ENCODE assay signal across 21 cellular contexts in genomic region chr6:26152226-26153101, GRCh38.
DNase-seq lines count a peak whose midpoint lies in the region; ATAC-seq and TF ChIP-seq lines count a peak whose summit lies in the region.
"Had no signal": no experiment of that assay in that cellular context is flagged by ENCODE, and none has a peak within 500 bp of the region (broad histone marks: within the 10 kb centered on the region; RNA-seq: fewer than 3 reads in every experiment).

No MANE protein-coding gene starts in this region.

- H3F3A ChIP-seq in OCI-LY1 (ENCODE audit: insufficient read depth, low read length), result no peaks in the 10 kb centered on the region

- no peak overlapping the region for H3K4me3 Mint-ChIP-seq in activated naive CD8-positive, alpha-beta T cell
- no peak overlapping the region for H3K4me3 Mint-ChIP-seq in activated naive CD8-positive, alpha-beta T cell treated with anti-CD3 and anti-CD28 coated beads, Interleukin-2, amount 50 U/mL, for 24 hours
- H3K4me3 Mint-ChIP-seq: activated CD4-positive, alpha-beta T cell treated with anti-CD3 and anti-CD28 coated beads for 36 hours; activated naive CD4-positive, alpha-beta T cell treated with anti-CD3 and anti-CD28 coated beads, Interleukin-2, amount 50 U/mL, for 24 hours had no signal

- H3K27ac ChIP-seq in OCI-LY1 (ENCODE audit: low read depth, low read length, poor library complexity, severe bottlenecking) (peak overlapping the region; percentile 49), epithelial cell of prostate (peak overlapping the region; percentile 75)
- H3K27ac ChIP-seq: BLaER1 had no signal

- no peaks in the 10 kb centered on the region for H3K79me2 ChIP-seq in OCI-LY1 (ENCODE audit: insufficient read depth, low read length)

- no peak overlapping the region for H3K4me2 ChIP-seq in OCI-LY1 (ENCODE audit: low read length)
- H3K4me2 ChIP-seq: BLaER1 had no signal

- H3K27me3 Mint-ChIP-seq in activated naive CD8-positive, alpha-beta T cell, result no peaks in the 10 kb centered on the region
- H3K27me3 Mint-ChIP-seq in activated naive CD8-positive, alpha-beta T cell treated with anti-CD3 and anti-CD28 coated beads, Interleukin-2, amount 50 U/mL, for 24 hours, result no peaks in the 10 kb centered on the region
- H3K27me3 Mint-ChIP-seq: activated CD4-positive, alpha-beta T cell treated with anti-CD3 and anti-CD28 coated beads for 36 hours; activated naive CD4-positive, alpha-beta T cell treated with anti-CD3 and anti-CD28 coated beads, Interleukin-2, amount 50 U/mL, for 24 hours had no signal

- H3K27me3 ChIP-seq in OCI-LY1 (ENCODE audit: insufficient read depth, low read length), result no peaks in the 10 kb centered on the region
- H3K27me3 ChIP-seq: BLaER1 had no signal

- no peak overlapping the region for H2AFZ ChIP-seq in OCI-LY1 (ENCODE audit: low read length)

- no peaks in the 10 kb centered on the region for H3K9me3 Mint-ChIP-seq in activated naive CD8-positive, alpha-beta T cell (ENCODE audit: low read depth)
- no peaks in the 10 kb centered on the region for H3K9me3 Mint-ChIP-seq in activated naive CD8-positive, alpha-beta T cell treated with anti-CD3 and anti-CD28 coated beads, Interleukin-2, amount 50 U/mL, for 24 hours
- H3K9me3 Mint-ChIP-seq: activated naive CD4-positive, alpha-beta T cell treated with anti-CD3 and anti-CD28 coated beads, Interleukin-2, amount 50 U/mL, for 24 hours had no signal

- H3K4me3 ChIP-seq in OCI-LY1 (ENCODE audit: low read depth, low read length, poor library complexity, severe bottlenecking), result no peak overlapping the region
- H3K4me3 ChIP-seq: BLaER1, lung had no signal

- H3K27ac Mint-ChIP-seq in activated naive CD8-positive, alpha-beta T cell, result peak overlapping the region; percentile 10
- no peak overlapping the region for H3K27ac Mint-ChIP-seq in activated naive CD8-positive, alpha-beta T cell treated with anti-CD3 and anti-CD28 coated beads, Interleukin-2, amount 50 U/mL, for 24 hours
- H3K27ac Mint-ChIP-seq: activated CD4-positive, alpha-beta T cell treated with anti-CD3 and anti-CD28 coated beads for 36 hours; activated naive CD4-positive, alpha-beta T cell treated with anti-CD3 and anti-CD28 coated beads, Interleukin-2, amount 50 U/mL, for 24 hours had no signal

- no peaks in the 10 kb centered on the region for H3K36me3 Mint-ChIP-seq in activated naive CD8-positive, alpha-beta T cell
- no peaks in the 10 kb centered on the region for H3K36me3 Mint-ChIP-seq in activated naive CD8-positive, alpha-beta T cell treated with anti-CD3 and anti-CD28 coated beads, Interleukin-2, amount 50 U/mL, for 24 hours (ENCODE audit: low read depth)
- H3K36me3 Mint-ChIP-seq: activated naive CD4-positive, alpha-beta T cell treated with anti-CD3 and anti-CD28 coated beads, Interleukin-2, amount 50 U/mL, for 24 hours had no signal

- DNase-seq in activated naive CD8-positive, alpha-beta T cell treated with anti-CD3 and anti-CD28 coated beads, Interleukin-2, amount 50 U/mL, for 24 hours, result no peak
- peak; percentile 31 for DNase-seq in epithelial cell of prostate (ENCODE audit: low read depth, low spot score)
- DNase-seq in NCI-H1436 treated with DMSO at 0.1 percent for 48 hours (lab: John Stamatoyannopoulos, UW), result no peak
- no peak for DNase-seq in DMS79 (lab: John Stamatoyannopoulos, UW)
- no peak for DNase-seq in 8988T
- DNase-seq in NCI-H345 (lab: John Stamatoyannopoulos, UW), result no peak
- DNase-seq: activated CD4-positive, alpha-beta T cell treated with anti-CD3 and anti-CD28 coated beads for 36 hours; activated T-cell treated with anti-CD3 and anti-CD28 coated beads, Interleukin-2, amount 50 U/mL, for 48 hours; foreskin melanocyte; hippocampal formation; NCI-H1417 treated with DMSO at 0.1 percent for 48 hours; NCI-H526; nucleus accumbens; SHP77 treated with DMSO at 0.1 percent for 48 hours; stimulated activated CD4-positive, alpha-beta T cell treated with anti-CD3 and anti-CD28 coated beads, Interleukin-4, amount 100 ng/mL, for 24 hours; stimulated activated naive CD8-positive, alpha-beta T cell treated with anti-CD3 and anti-CD28 coated beads, Interleukin-15, Interleukin-2, amounts not matched to agents 100 U/mL and 50 U/mL, for 24 hours had no signal

- peaks cover 10% of the 10 kb centered on the region for H3K4me1 Mint-ChIP-seq in activated naive CD8-positive, alpha-beta T cell (ENCODE audit: low read depth)
- H3K4me1 Mint-ChIP-seq in activated naive CD8-positive, alpha-beta T cell treated with anti-CD3 and anti-CD28 coated beads, Interleukin-2, amount 50 U/mL, for 24 hours, result peaks cover 17% of the 10 kb centered on the region

- H3K4me1 ChIP-seq in OCI-LY1 (ENCODE audit: insufficient read depth, low read length, severe bottlenecking), result peaks cover 17% of the 10 kb centered on the region

- H3K9ac ChIP-seq in OCI-LY1 (ENCODE audit: low read length), result no peak overlapping the region
- H3K9ac ChIP-seq: BLaER1 had no signal

- H3K36me3 ChIP-seq in OCI-LY1 (ENCODE audit: insufficient read depth, low read length), result no peaks in the 10 kb centered on the region
- H3K36me3 ChIP-seq: BLaER1 had no signal

- H3K9me2 ChIP-seq in OCI-LY1 (ENCODE audit: low read depth, low read length), result no peaks in the 10 kb centered on the region

- no peaks in the 10 kb centered on the region for H4K20me1 ChIP-seq in OCI-LY1 (ENCODE audit: insufficient read depth, low read length)

- TF ChIP-seq CTCF in OCI-LY1 (IDR thresholded peaks at IDR 0.05; ENCODE audit: low read length), result no peak

- H3K9me3 ChIP-seq in OCI-LY1 (ENCODE audit: low read length), result no peaks in the 10 kb centered on the region
- H3K9me3 ChIP-seq: BLaER1 had no signal

- no peak for ATAC-seq in activated naive CD8-positive, alpha-beta T cell treated with anti-CD3 and anti-CD28 coated beads, Interleukin-2, amount 50 U/mL, for 24 hours
- ATAC-seq: activated CD4-positive, alpha-beta T cell treated with anti-CD3 and anti-CD28 coated beads for 36 hours; stimulated activated naive CD8-positive, alpha-beta T cell treated with anti-CD3 and anti-CD28 coated beads, Interleukin-15, Interleukin-2, amounts not matched to agents 100 U/mL and 50 U/mL, for 24 hours had no signal
